Comparison of ENCODE assay signal across 3 cellular contexts in genomic region chr17:78523939-78524655, GRCh38.
TF ChIP-seq lines count a peak whose summit lies in the region.

No MANE protein-coding gene starts in this region.

TF ChIP-seq in A549, 52 proteins besides CTCF, POLR2A, EP300 and RAD21:
- TF ChIP-seq FOSL2 (IDR thresholded peaks at IDR 0.05) (no peak), FOSL2 (CRISPR knock-in tag; IDR thresholded peaks at IDR 0.05) (0 out of 2 replicates have a peak, but pooled peaks have one; percentile 12), ZNF302 (CRISPR knock-in tag; IDR thresholded peaks at IDR 0.05) (no peak)

TF ChIP-seq in HCT116, 20 proteins besides CTCF, POLR2A, EP300 and RAD21 (continued from another document):
- TF ChIP-seq ZNF274 (IDR thresholded peaks at IDR 0.05; ENCODE audit: low read depth, low read length) (no peak), CBX3 (IDR thresholded peaks at IDR 0.05; ENCODE audit: low read depth) (no peak), ATF3 (IDR thresholded peaks at IDR 0.05) (no peak), MAX (IDR thresholded peaks at IDR 0.05) (no peak), CEBPB (IDR thresholded peaks at IDR 0.05; ENCODE audit: low read depth) (no peak), ZBTB33 (IDR thresholded peaks at IDR 0.05; ENCODE audit: extremely low read depth, insufficient replicate concordance, low read length) (no peak), SIN3A (IDR thresholded peaks at IDR 0.05; ENCODE audit: low read depth) (no peak)

TF ChIP-seq in K562, 482 proteins besides CTCF, POLR2A, EP300 and RAD21:
- TF ChIP-seq PATZ1 (CRISPR knock-in tag; IDR thresholded peaks at IDR 0.05; ENCODE audit: borderline replicate concordance): no peak
- no peak for TF ChIP-seq DPF2 (IDR thresholded peaks at IDR 0.05)
- peak; percentile 40; the same call in 1 of the 2 replicates for TF ChIP-seq ATF7 (IDR thresholded peaks at IDR 0.05)
- TF ChIP-seq ATF3 (IDR thresholded peaks at IDR 0.05): peak; percentile 85
- TF ChIP-seq ATF3 (CRISPR knock-in tag; conservative IDR thresholded peaks at IDR 0.05): no peak
- TF ChIP-seq MCM2 (IDR thresholded peaks at IDR 0.05; ENCODE audit: low read depth): no peak
- TF ChIP-seq JUND (IDR thresholded peaks at IDR 0.05; ENCODE audit: borderline replicate concordance, low read depth, low read length): peak; percentile 27; the same call in 1 of the 2 replicates
- no peak for TF ChIP-seq JUND (tag; IDR thresholded peaks at IDR 0.05; ENCODE audit: borderline replicate concordance, low read depth, low read length)
